27 cellular contexts compared by ENCODE assay signal in genomic region chr2:169946546-169946945, GRCh38.
"Had no signal": no experiment of that assay in that cellular context is flagged by ENCODE, and none has a peak within 500 bp of the region (broad histone marks: within the 10 kb centered on the region; RNA-seq: fewer than 3 reads in every experiment).

No MANE protein-coding gene starts in this region.

- H3K9ac ChIP-seq: neural progenitor cell had no signal

- H2AFZ ChIP-seq: neural progenitor cell had no signal

- H3K9me3 ChIP-seq: left ventricle myocardium inferior, neutrophil, stomach, testis, thyroid gland, transverse colon, upper lobe of left lung had no signal

- DNase-seq: hypothalamus; immature natural killer cell; left ventricle myocardium inferior; mesendoderm; naive B cell; natural killer cell; nephron progenitor cell; occipital lobe; retina; right cardiac atrium; stimulated activated CD4-positive, alpha-beta T cell treated with anti-CD3 and anti-CD28 coated beads, Interleukin-12 subunit alpha, Interleukin-12 subunit beta, amount 100 ng/mL, for 4 hours; stimulated activated CD4-positive, alpha-beta T cell treated with anti-CD3 and anti-CD28 coated beads, Interleukin-15, amount 100 ng/mL, for 24 hours; stimulated activated CD4-positive, alpha-beta T cell treated with anti-CD3 and anti-CD28 coated beads, Interleukin-2, amount 100 ng/mL, for 24 hours; stimulated activated CD4-positive, alpha-beta T cell treated with anti-CD3 and anti-CD28 coated beads, Interleukin-4, amount 100 ng/mL, for 1 hour; stimulated activated naive B cell treated with anti-CD40 and anti-IgM and Interleukin-4, amounts not matched to agents 10 μg/mL and 1 μg/mL and 100 μg/mL, for 72 hours; stimulated activated naive CD8-positive, alpha-beta T cell treated with anti-CD3 and anti-CD28 coated beads, Interleukin-15, Interleukin-2, amounts not matched to agents 100 U/mL and 50 U/mL, for 24 hours; stomach; testis; thyroid gland; transverse colon; upper lobe of left lung had no signal

- H3K27ac ChIP-seq: left ventricle myocardium inferior, neural progenitor cell, neutrophil, skin epidermis, stomach, testis, thyroid gland, transverse colon, upper lobe of left lung had no signal

- H3K4me3 ChIP-seq: left ventricle myocardium inferior, lung, neural progenitor cell, skin epidermis, stomach, testis, thyroid gland, transverse colon, upper lobe of left lung had no signal

- H3K27me3 ChIP-seq: neural progenitor cell, neutrophil, stomach, testis, thyroid gland, transverse colon, upper lobe of left lung had no signal

- ATAC-seq: natural killer cell; right cardiac atrium; sciatic nerve; stimulated activated naive B cell treated with anti-CD40 and anti-IgM and Interleukin-4, amounts not matched to agents 10 μg/mL and 1 μg/mL and 100 μg/mL, for 72 hours; stimulated activated naive CD8-positive, alpha-beta T cell treated with anti-CD3 and anti-CD28 coated beads, Interleukin-15, Interleukin-2, amounts not matched to agents 100 U/mL and 50 U/mL, for 24 hours had no signal

- FAIRE-seq: urothelium cell line had no signal

- H3K4me1 ChIP-seq: neural progenitor cell, testis, thyroid gland, transverse colon, upper lobe of left lung had no signal

- H3K4me2 ChIP-seq: neural progenitor cell had no signal
